Comparison of ENCODE assay signal across 9 cellular contexts in genomic region chr7:102381696-102382425, GRCh38. TPM values are rescaled to one million over a fixed set of nuclear protein-coding genes. Genes with fewer than 3 reads are reported as not detected.
A peak's percentile ranks its signal among the peaks of the same experiment; 100 is the strongest.
DNase-seq lines count a peak whose midpoint lies in the region; ATAC-seq, FAIRE-seq and TF ChIP-seq lines count a peak whose summit lies in the region.
"Not testable (repeated sequence)": the region's sequence is repeated elsewhere in the genome, so short reads cannot be mapped to it uniquely, and the experiment has no call there.
"Had no signal": no experiment of that assay in that cellular context is flagged by ENCODE, and none has a peak within 500 bp of the region (broad histone marks: within the 10 kb centered on the region; RNA-seq: fewer than 3 reads in every experiment).

No MANE protein-coding gene starts in this region.

- not testable (repeated sequence) for H3K23me2 ChIP-seq in H9 (ENCODE audit: insufficient read length, low read depth, low read length, poor library complexity, severe bottlenecking)

- not testable (repeated sequence) for H2AK5ac ChIP-seq in H9 (ENCODE audit: insufficient read length, low read length)

- H3K4me3 ChIP-seq in Panc1 (ENCODE audit: low read depth in 2 of 2, low read length in 2 of 2); K562: not testable (repeated sequence)

- CTCF ChIA-PET in Panc1 (lab: Charles Lee); WTC11 (lab: Charles Lee); K562 (lab: Yijun Ruan, JAX; ENCODE audit: low intra/inter-chr PET ratio): not testable (repeated sequence)

- H3K79me2 ChIP-seq in H9 (ENCODE audit: insufficient read depth, low read length); K562 (ENCODE audit: control insufficient read depth, insufficient read depth, low read length): not testable (repeated sequence)

- not testable (repeated sequence) for H3K9me3 ChIP-seq in H9 (ENCODE audit: control insufficient read depth, low read depth, low read length); Panc1 (ENCODE audit: control insufficient read depth, insufficient read depth, low read depth, low read length); K562 (replicated peaks; ENCODE audit: control insufficient read depth, insufficient read depth, low read depth, low read length)

- not testable (repeated sequence) for H4K8ac ChIP-seq in H9 (replicated peaks; ENCODE audit: insufficient read length, low read depth, low read length)

- H3K36me3 ChIP-seq in Panc1 (ENCODE audit: control insufficient read depth, insufficient read depth, low read length): peaks cover 14% of the 10 kb centered on the region; the same call in 1 of the 2 replicates
- peaks cover 72% of the 10 kb centered on the region for H3K36me3 ChIP-seq in K562 (ENCODE audit: control insufficient read depth, insufficient read depth, low read length)

- not testable (repeated sequence) for DNase-seq in H9; Panc1 (ENCODE audit: low read depth, low spot score); WTC11 (ENCODE audit: low spot score); K562 (ENCODE audit: extremely low read depth in 1 of 4, low spot score in 3 of 4)
- DNase-seq in left kidney (ENCODE audit: low read depth, low spot score): peak; percentile 21

- H3K27ac Mint-ChIP-seq in H9 (peak overlapping the region in 2 of 3 experiments; percentile 37 to 90; a peak in 2 of 7 replicates), WTC11 (peak overlapping the region; percentile 55; the same call in 1 of the 2 replicates)

- not testable (repeated sequence) for H3T11ph ChIP-seq in H9 (ENCODE audit: low read length)

- TSS peak; percentile 21 for BruUV-seq in Panc1 (replicated peaks; lab: Mats Ljungman, UMichigan)
- TSS peak; percentile 3 for BruUV-seq in K562 (replicated peaks; lab: Mats Ljungman, UMichigan)

- TF ChIP-seq EP300 in K562 (IDR thresholded peaks at IDR 0.05; ENCODE audit: low read length): not testable (repeated sequence)

- H3K9me3 Mint-ChIP-seq in H9, WTC11: not testable (repeated sequence)

- not testable (repeated sequence) for H2BK5ac ChIP-seq in H9 (ENCODE audit: insufficient read length, low read length)

- not testable (repeated sequence) for H3K27me3 Mint-ChIP-seq in H9 (ENCODE audit: low read depth); WTC11 (ENCODE audit: low read depth)

- H2BK15ac ChIP-seq in H9 (ENCODE audit: low read depth, low read length): not testable (repeated sequence)

- TF ChIP-seq RAD21 in K562 (CRISPR knock-in tag; conservative IDR thresholded peaks at IDR 0.05 in 1 of 2, IDR thresholded peaks at IDR 0.05 in 1 of 2): not testable (repeated sequence)

- H3K4me1 ChIP-seq in H9 (ENCODE audit: insufficient read depth, low read length); Panc1 (ENCODE audit: control insufficient read depth, insufficient read depth, low read length); K562 (replicated peaks in 1 of 2; ENCODE audit: control insufficient read depth in 2 of 2, insufficient read depth in 2 of 2, low read length in 2 of 2): not testable (repeated sequence)

- H4K91ac ChIP-seq in H9 (ENCODE audit: insufficient read length, low read depth, low read length): not testable (repeated sequence)

- H3K36me3 Mint-ChIP-seq in H9 (ENCODE audit: insufficient read depth in 1 of 3, low read depth in 3 of 3) (peaks cover 29 to 71% (median 57%) of the 10 kb centered on the region in 3 experiments), WTC11 (peaks cover 54% of the 10 kb centered on the region)

- ATAC-seq in Panc1, WTC11, K562: not testable (repeated sequence)

- H3K56ac ChIP-seq in H9 (ENCODE audit: insufficient read length, low read depth, low read length): not testable (repeated sequence)

- H2BK20ac ChIP-seq in H9 (ENCODE audit: low read depth, low read length, poor library complexity, severe bottlenecking): not testable (repeated sequence)

- FAIRE-seq in K562 (lab: Jason Lieb, UNC): not testable (repeated sequence)

- not testable (repeated sequence) for TF ChIP-seq POLR2A in K562 (conservative IDR thresholded peaks at IDR 0.05)

- H2BK120ac ChIP-seq in H9 (ENCODE audit: low read depth, low read length, poor library complexity, severe bottlenecking): not testable (repeated sequence)

- not testable (repeated sequence) for H4K5ac ChIP-seq in H9 (ENCODE audit: insufficient read length, low read depth, low read length)

- not testable (repeated sequence) for H2BK12ac ChIP-seq in H9 (ENCODE audit: insufficient read length, low read depth, low read length)

- H3K79me1 ChIP-seq in H9 (ENCODE audit: insufficient read depth, low read depth, low read length, poor library complexity, severe bottlenecking): not testable (repeated sequence)

- not testable (repeated sequence) for H3K9me1 ChIP-seq in K562 (ENCODE audit: control insufficient read depth, insufficient read depth, low read length)

- H3K18ac ChIP-seq in H9 (ENCODE audit: insufficient read length, low read depth, low read length): not testable (repeated sequence)

- H3K4me3 Mint-ChIP-seq in H9, WTC11: not testable (repeated sequence)

- not testable (repeated sequence) for H3K27ac ChIP-seq in H9 (ENCODE audit: insufficient read length, low read depth, low read length); Panc1 (ENCODE audit: low read length); K562 (ENCODE audit: extremely low read depth, low read depth, low read length)

- intact Hi-C loops in Panc1 (cut with micrococcal nuclease; ENCODE audit: unreplicated experiment): loop anchor here (10.0 kb wide), 1 partner anchor 47 kb away; no protein-coding TSS in a partner anchor
- intact Hi-C loops in K562 (cut with micrococcal nuclease): not testable (repeated sequence)

- H3K4ac ChIP-seq in H9 (ENCODE audit: low read depth, low read length): not testable (repeated sequence)

- not testable (repeated sequence) for H3K23ac ChIP-seq in H9 (ENCODE audit: insufficient read length, low read depth, low read length)

- peaks cover 18 to 21% of the 10 kb centered on the region in 2 experiments for H3K4me1 Mint-ChIP-seq in H9
- H3K4me1 Mint-ChIP-seq in WTC11: peaks cover 17% of the 10 kb centered on the region

- H3K27me3 ChIP-seq in H9 (ENCODE audit: insufficient read depth, low read length); Panc1 (ENCODE audit: control insufficient read depth, insufficient read depth, low read length); K562 (ENCODE audit: control insufficient read depth in 2 of 2, insufficient read depth in 2 of 2, low read length in 2 of 2): not testable (repeated sequence)

- no CpG with 5 or more reads among the region's 7 CpGs for WGBS in H9 (ENCODE audit: extremely low coverage, insufficient read length, low lambda C conversion rate)
- WGBS in K562 (ENCODE audit: insufficient coverage, low coverage, missing lambda C conversion rate): 94% methylated on average over 6 of the region's 7 CpGs

- H3K9ac ChIP-seq in H9 (ENCODE audit: extremely low read depth, insufficient read length, low read length); K562 (ENCODE audit: insufficient read depth in 1 of 2, low read depth in 2 of 2, low read length in 2 of 2): not testable (repeated sequence)

- not testable (repeated sequence) for H2AFZ ChIP-seq in H9 (ENCODE audit: low read length); K562 (ENCODE audit: low read depth, low read length)

- not testable (repeated sequence) for H3K14ac ChIP-seq in H9 (ENCODE audit: insufficient read depth, low read length)

- not testable (repeated sequence) for H4K20me1 ChIP-seq in H9 (ENCODE audit: control insufficient read depth, insufficient read depth, insufficient read length); K562 (replicated peaks; ENCODE audit: control insufficient read depth, insufficient read depth, low read length)

- in situ Hi-C loops in Panc1 (cut with HindIII; ENCODE audit: low pct_unique_long_range_greater_than_20kb, low sequenced_read_pairs): not testable (repeated sequence)
- in situ Hi-C loops in K562 (cut with MboI): loop anchor here (5.0 kb wide), 1 partner anchor 55 kb away; no protein-coding TSS in a partner anchor

- not testable (repeated sequence) for H3K4me2 ChIP-seq in H9 (ENCODE audit: insufficient read depth, insufficient read length, low read length); K562 (ENCODE audit: insufficient read depth, low read length)

- TF ChIP-seq CTCF in H9 (conservative IDR thresholded peaks at IDR 0.05); Panc1 (IDR thresholded peaks at IDR 0.05); WTC11 (IDR thresholded peaks at IDR 0.05); K562 (IDR thresholded peaks at IDR 0.05 in 2 of 3, conservative IDR thresholded peaks at IDR 0.05 in 1 of 3; ENCODE audit: insufficient read depth in 2 of 3, low read depth in 1 of 3, low read length in 3 of 3): not testable (repeated sequence)

- POLR2A ChIA-PET in Panc1 (lab: Charles Lee); WTC11 (lab: Charles Lee); K562 (lab: Yijun Ruan, JAX): not testable (repeated sequence)

RNA-seq across cellular contexts. Expression of gene PRKRIP1, which starts 14.3 kb away (rescaled TPM):
- total RNA-seq in H9 (2021) (36.0 and 38.8 TPM in 2 replicates), Panc1 (2021; ENCODE audit: unreplicated experiment) (24.9 TPM), WTC11 (2021) (27.5 to 34.4 TPM (median 30.1 TPM) in 3 replicates), K562 (2014; rRNA removed) (40.0 and 44.6 TPM in 2 replicates), K562 (2014; rRNA removed; fragmentation: Illumina TruSeq; extraction: Trizol) (14.8 and 15.9 TPM in 2 replicates), K562 (2015; rRNA removed; fragmentation: Illumina TruSeq; extraction: Trizol) (25.3 and 27.3 TPM in 2 replicates), K562 (2021) (25.2 and 33.9 TPM in 2 replicates)
- 26.7 TPM for polyA plus RNA-seq in Panc1 (2012; ENCODE audit: insufficient read length)
- total RNA-seq in K562 (2011; cell fraction: chromatin; rRNA removed; ENCODE audit: low replicate concordance): 41.9 and 63.9 TPM in 2 replicates
- 59.3 and 69.9 TPM in 2 replicates for total RNA-seq in K562 (2011; cell fraction: nucleolus; rRNA removed)
- total RNA-seq in K562 (2011; cell fraction: nucleoplasm; rRNA removed): 40.8 and 43.3 TPM in 2 replicates
- polyA plus RNA-seq in K562 (2011; rRNA removed) (17.2 and 18.1 TPM in 2 replicates), K562 (2014; fragmentation: Illumina TruSeq; extraction: Trizol) (19.3 and 19.8 TPM in 2 replicates), K562 (2014; fragmentation: Nextera tagmentation; extraction: Ambion mirVana) (10 to 100 TPM; 14.9 to 19.6 TPM), K562 (2014; rRNA removed) (48.6 and 52.1 TPM in 2 replicates)
- polyA plus RNA-seq in K562 (2011; cell fraction: cytosol; rRNA removed): 15.5 and 21.3 TPM in 2 replicates
- 62.2 and 104 TPM in 2 replicates for polyA plus RNA-seq in K562 (2011; cell fraction: nucleus; rRNA removed)
- polyA plus RNA-seq in K562 (2012): 24.5 and 27.3 TPM in 2 replicates
- polyA minus RNA-seq in K562 (2011; rRNA and poly(A)+ RNA removed): 5.6 and 5.9 TPM in 2 replicates
- polyA minus RNA-seq in K562 (2011; cell fraction: cytosol; rRNA and poly(A)+ RNA removed): 8.3 and 9.5 TPM in 2 replicates
- polyA minus RNA-seq in K562 (2011; cell fraction: nucleus; rRNA and poly(A)+ RNA removed): 15.4 and 20.5 TPM in 2 replicates

RNA-seq across cellular contexts. Expression of gene SPDYE6, which starts 25.6 kb away (rescaled TPM):
- total RNA-seq in H9 (2021): not detected in 2 replicates
- total RNA-seq in Panc1 (2021; ENCODE audit: unreplicated experiment): not detected
- polyA plus RNA-seq in Panc1 (2012; ENCODE audit: insufficient read length): 2.7 TPM
- not detected in 3 replicates for total RNA-seq in WTC11 (2021)
- total RNA-seq in K562 (2011; cell fraction: chromatin; rRNA removed; ENCODE audit: low replicate concordance): 0.23 and 0.65 TPM in 2 replicates
- total RNA-seq in K562 (2011; cell fraction: nucleolus; rRNA removed): not detected in 2 replicates
- total RNA-seq in K562 (2011; cell fraction: nucleoplasm; rRNA removed): 0.38 TPM in 1 of 2 replicates, not detected in the other
- total RNA-seq in K562 (2014; rRNA removed): not detected in 2 replicates
- total RNA-seq in K562 (2014; rRNA removed; fragmentation: Illumina TruSeq; extraction: Trizol): not detected in 2 replicates
- total RNA-seq in K562 (2015; rRNA removed; fragmentation: Illumina TruSeq; extraction: Trizol): not detected in 2 replicates
- total RNA-seq in K562 (2021): not detected in 2 replicates
- polyA plus RNA-seq in K562 (2011; rRNA removed): not detected in 2 replicates
- not detected in 2 replicates for polyA plus RNA-seq in K562 (2011; cell fraction: cytosol; rRNA removed)
- not detected in 2 replicates for polyA plus RNA-seq in K562 (2011; cell fraction: nucleus; rRNA removed)
- 2.1 and 2.9 TPM in 2 replicates for polyA plus RNA-seq in K562 (2012)
- not detected in 2 replicates for polyA plus RNA-seq in K562 (2014; fragmentation: Illumina TruSeq; extraction: Trizol)
- under 1 TPM; 0.24 to 0.35 TPM for polyA plus RNA-seq in K562 (2014; fragmentation: Nextera tagmentation; extraction: Ambion mirVana)
- polyA plus RNA-seq in K562 (2014; rRNA removed): not detected in 2 replicates
- polyA minus RNA-seq in K562 (2011; rRNA and poly(A)+ RNA removed): not detected in 2 replicates
- polyA minus RNA-seq in K562 (2011; cell fraction: cytosol; rRNA and poly(A)+ RNA removed): not detected in 2 replicates
- not detected in 2 replicates for polyA minus RNA-seq in K562 (2011; cell fraction: nucleus; rRNA and poly(A)+ RNA removed)
- total RNA-seq: CD8-positive, alpha-beta T cell; NCI-H460; Peyer's patch had no signal
- polyA plus RNA-seq: A549 had no signal

RNA-seq across cellular contexts. Expression of gene ORAI2, which starts 51.5 kb away (rescaled TPM):
- total RNA-seq in H9 (2021): 26.6 and 26.7 TPM in 2 replicates
- 76.9 TPM for total RNA-seq in Panc1 (2021; ENCODE audit: unreplicated experiment)
- 96.0 TPM for polyA plus RNA-seq in Panc1 (2012; ENCODE audit: insufficient read length)
- 22.2 to 25.9 TPM (median 24.7 TPM) in 3 replicates for total RNA-seq in WTC11 (2021)
- total RNA-seq in K562 (2011; cell fraction: chromatin; rRNA removed; ENCODE audit: low replicate concordance): 18.4 and 52.2 TPM in 2 replicates
- 30.3 and 37.7 TPM in 2 replicates for total RNA-seq in K562 (2011; cell fraction: nucleolus; rRNA removed)
- 25.7 and 31.2 TPM in 2 replicates for total RNA-seq in K562 (2011; cell fraction: nucleoplasm; rRNA removed)
- total RNA-seq in K562 (2014; rRNA removed): 18.3 and 23.1 TPM in 2 replicates
- total RNA-seq in K562 (2014; rRNA removed; fragmentation: Illumina TruSeq; extraction: Trizol): 4.0 and 4.1 TPM in 2 replicates
- 9.0 and 9.2 TPM in 2 replicates for total RNA-seq in K562 (2015; rRNA removed; fragmentation: Illumina TruSeq; extraction: Trizol)
- total RNA-seq in K562 (2021): 23.5 and 27.7 TPM in 2 replicates
- 14.3 and 16.0 TPM in 2 replicates for polyA plus RNA-seq in K562 (2011; rRNA removed)
- 32.8 and 91.3 TPM in 2 replicates for polyA plus RNA-seq in K562 (2011; cell fraction: cytosol; rRNA removed)
- polyA plus RNA-seq in K562 (2011; cell fraction: nucleus; rRNA removed): 5.5 and 11.5 TPM in 2 replicates
- polyA plus RNA-seq in K562 (2012): 34.3 and 36.5 TPM in 2 replicates
- 7.7 and 18.6 TPM in 2 replicates for polyA plus RNA-seq in K562 (2014; fragmentation: Illumina TruSeq; extraction: Trizol)
- 1 to 10 TPM; 1.1 to 2.0 TPM for polyA plus RNA-seq in K562 (2014; fragmentation: Nextera tagmentation; extraction: Ambion mirVana)
- polyA plus RNA-seq in K562 (2014; rRNA removed): 16.7 and 18.9 TPM in 2 replicates
- polyA minus RNA-seq in K562 (2011; rRNA and poly(A)+ RNA removed): 11.4 and 21.4 TPM in 2 replicates
- polyA minus RNA-seq in K562 (2011; cell fraction: cytosol; rRNA and poly(A)+ RNA removed): 35.3 and 38.1 TPM in 2 replicates
- 4.0 and 4.6 TPM in 2 replicates for polyA minus RNA-seq in K562 (2011; cell fraction: nucleus; rRNA and poly(A)+ RNA removed)
